In genomic region chr22:26391623-26392022, GRCh38 we compare ENCODE assay signal across 22 cellular contexts. TPM values are rescaled to one million over a fixed set of nuclear protein-coding genes. Genes with fewer than 3 reads are reported as not detected.
DNase-seq lines count a peak whose midpoint lies in the region; ATAC-seq and TF ChIP-seq lines count a peak whose summit lies in the region.
"Had no signal": no experiment of that assay in that cellular context is flagged by ENCODE, and none has a peak within 500 bp of the region (broad histone marks: within the 10 kb centered on the region; RNA-seq: fewer than 3 reads in every experiment).

No MANE protein-coding gene starts in this region.

- peak; percentile 43 for DNase-seq in GM23338 (ENCODE audit: low spot score)
- peak; percentile 87 for DNase-seq in SK-MEL-5 (ENCODE audit: low read depth, low spot score)
- DNase-seq in foreskin melanocyte, result peak; percentile 21
- no peak for DNase-seq in neuronal stem cell (ENCODE audit: low spot score)
- no peak for DNase-seq in DMS53 treated with DMSO at 0.1 percent for 48 hours (lab: John Stamatoyannopoulos, UW; ENCODE audit: unreplicated experiment)
- no peak for DNase-seq in natural killer cell
- DNase-seq in stomach, result no peak
- DNase-seq: AML-193; Caco-2; Calu3; CD4-positive, alpha-beta T cell; CD8-positive, alpha-beta T cell; DMS79; DND-41; EL; GDM1 had no signal

- H3K27ac Mint-ChIP-seq in GM23338 (no peak overlapping the region), natural killer cell (no peak overlapping the region)
- H3K27ac Mint-ChIP-seq: B cell; CD4-positive, alpha-beta T cell; CD8-positive, alpha-beta T cell had no signal

- no CpG with 5 or more reads among the region's 2 CpGs for WGBS in neuronal stem cell (ENCODE audit: extremely low coverage in 2 of 2, insufficient read length in 2 of 2, insufficient replicate concordance in 1 of 2), 2 donors
- WGBS in stomach, 5 donors, result 73 to 79% (median 77%) methylated on average over 2 of the region's 2 CpGs

- H2BK15ac ChIP-seq in neuronal stem cell (ENCODE audit: low read length), result no peak overlapping the region

- H4K20me1 ChIP-seq in GM23338 (replicated peaks; ENCODE audit: insufficient read depth), result no peaks in the 10 kb centered on the region
- H4K20me1 ChIP-seq: BLaER1 treated with 17β-estradiol and CSF1 and Interleukin-3, amounts not matched to agents 10 nM and 100 nM had no signal

- no peak overlapping the region for H3K23ac ChIP-seq in neuronal stem cell (ENCODE audit: low read depth, low read length, poor library complexity)

- H3K4me1 Mint-ChIP-seq in GM23338, result peaks cover 14% of the 10 kb centered on the region
- H3K4me1 Mint-ChIP-seq in natural killer cell, result no peaks in the 10 kb centered on the region
- H3K4me1 Mint-ChIP-seq: B cell had no signal

- H3K27me3 ChIP-seq in GM23338 (ENCODE audit: insufficient read depth) (no peaks in the 10 kb centered on the region), neuronal stem cell (ENCODE audit: control insufficient read depth in 3 of 3, insufficient read depth in 3 of 3, low read depth in 1 of 3, low read length in 3 of 3) (no peaks in the 10 kb centered on the region), stomach (peaks cover 0 to 53% (median 9%) of the 10 kb centered on the region in 3 donors)
- H3K27me3 ChIP-seq: BLaER1 treated with 17β-estradiol and CSF1 and Interleukin-3, amounts not matched to agents 10 nM and 100 nM had no signal

- H3K4me1 ChIP-seq in GM23338 (ENCODE audit: insufficient read depth), result no peaks in the 10 kb centered on the region; the same call in 1 of the 2 replicates
- peaks cover 11 to 13% of the 10 kb centered on the region in 2 donors for H3K4me1 ChIP-seq in neuronal stem cell (ENCODE audit: control insufficient read depth in 2 of 2, insufficient read depth in 1 of 2, low read depth in 1 of 2, low read length in 2 of 2)
- H3K4me1 ChIP-seq in stomach, result no peaks in the 10 kb centered on the region
- H3K4me1 ChIP-seq: A549; BLaER1 treated with 17β-estradiol and CSF1 and Interleukin-3, amounts not matched to agents 10 nM and 100 nM; Caco-2 had no signal

- H3K14ac ChIP-seq in neuronal stem cell (ENCODE audit: low read length), result no peak overlapping the region

- no peak overlapping the region for H4K91ac ChIP-seq in neuronal stem cell (ENCODE audit: low read depth, low read length, poor library complexity)

- H2BK5ac ChIP-seq in neuronal stem cell (ENCODE audit: low read length), result no peak overlapping the region

- H3K18ac ChIP-seq in neuronal stem cell (ENCODE audit: low read length), result peak overlapping the region; percentile 90

- no peak for TF ChIP-seq POLR2A in stomach (IDR thresholded peaks at IDR 0.05)

- H2BK12ac ChIP-seq in neuronal stem cell (ENCODE audit: low read length), result no peak overlapping the region

- no peaks in the 10 kb centered on the region for H3F3A ChIP-seq in GM23338 (replicated peaks; ENCODE audit: low read depth)

- no peaks in the 10 kb centered on the region for H3K79me1 ChIP-seq in neuronal stem cell (ENCODE audit: low read depth, low read length)

- H3K9ac ChIP-seq in neuronal stem cell (ENCODE audit: low read depth, low read length, poor library complexity), result no peak overlapping the region
- H3K9ac ChIP-seq: BLaER1 treated with 17β-estradiol and CSF1 and Interleukin-3, amounts not matched to agents 10 nM and 100 nM had no signal

- intact Hi-C loops in natural killer cell (cut with micrococcal nuclease), result no loop called here
- intact Hi-C loops in stomach (cut with DNase I; ENCODE audit: low total_unique reads), result no loop called here

- TF ChIP-seq CTCF in GM23338 (conservative IDR thresholded peaks at IDR 0.05; ENCODE audit: low read depth in 2 of 2) (no peak), natural killer cell (IDR thresholded peaks at IDR 0.05) (no peak), stomach (IDR thresholded peaks at IDR 0.05) (no peak)

- H3K36me3 ChIP-seq in GM23338 (ENCODE audit: insufficient read depth) (no peaks in the 10 kb centered on the region), neuronal stem cell (replicated peaks in 1 of 2; ENCODE audit: control insufficient read depth in 2 of 2, insufficient read depth in 2 of 2, low read length in 2 of 2) (no peaks in the 10 kb centered on the region), stomach (no peaks in the 10 kb centered on the region)
- H3K36me3 ChIP-seq: BLaER1 treated with 17β-estradiol and CSF1 and Interleukin-3, amounts not matched to agents 10 nM and 100 nM had no signal

- in situ Hi-C loops in SK-MEL-5 (cut with HindIII; ENCODE audit: low pct_unique_long_range_greater_than_20kb, low sequenced_read_pairs), result no loop called here

- H3K79me2 ChIP-seq in GM23338 (replicated peaks; ENCODE audit: insufficient read depth), result no peaks in the 10 kb centered on the region

- H3K27ac ChIP-seq in GM23338 (ENCODE audit: low read depth) (no peak overlapping the region), neuronal stem cell (replicated peaks; ENCODE audit: low read length) (peak overlapping the region; percentile 61), stomach (no peak overlapping the region)
- H3K27ac ChIP-seq: 22Rv1; A549; BLaER1 treated with 17β-estradiol and CSF1 and Interleukin-3, amounts not matched to agents 10 nM and 100 nM; C4-2B had no signal

- H3K9me3 ChIP-seq in neuronal stem cell (replicated peaks in 1 of 2; ENCODE audit: control insufficient read depth in 2 of 2, insufficient read depth in 1 of 2, low read depth in 1 of 2, low read length in 2 of 2) (peaks cover 0 to 5% of the 10 kb centered on the region in 2 donors), stomach (no peaks in the 10 kb centered on the region)
- H3K9me3 ChIP-seq: A549; BLaER1 treated with 17β-estradiol and CSF1 and Interleukin-3, amounts not matched to agents 10 nM and 100 nM; Caco-2 had no signal

- H2AFZ ChIP-seq in GM23338, result peak overlapping the region; percentile 0; the same call in 1 of the 2 replicates
- peak overlapping the region; percentile 24 for H2AFZ ChIP-seq in neuronal stem cell (ENCODE audit: low read length)

- H3K9me2 ChIP-seq in GM23338 (ENCODE audit: insufficient read depth), result 0 out of 2 replicates have a peak, but pooled peaks cover 7% of the 10 kb centered on the region

- H3K27me3 Mint-ChIP-seq in GM23338 (ENCODE audit: insufficient read depth, low read depth, poor library complexity), result peaks cover 6% of the 10 kb centered on the region
- H3K27me3 Mint-ChIP-seq in natural killer cell (ENCODE audit: low read depth in 2 of 2), result peaks cover 12 to 17% of the 10 kb centered on the region in 2 donors

- no peak overlapping the region for H4K8ac ChIP-seq in neuronal stem cell (ENCODE audit: low read depth, low read length)

- H3K36me3 Mint-ChIP-seq in GM23338 (ENCODE audit: low read depth) (no peaks in the 10 kb centered on the region), natural killer cell (no peaks in the 10 kb centered on the region)
- H3K36me3 Mint-ChIP-seq: CD8-positive, alpha-beta T cell had no signal

- H3K4me3 Mint-ChIP-seq in GM23338, result no peak overlapping the region
- no peak overlapping the region for H3K4me3 Mint-ChIP-seq in natural killer cell
- H3K4me3 Mint-ChIP-seq: B cell; CD4-positive, alpha-beta T cell; CD8-positive, alpha-beta T cell had no signal

- H3K4me3 ChIP-seq in GM23338 (no peak overlapping the region), neuronal stem cell (ENCODE audit: low read length in 2 of 2) (no peak overlapping the region), stomach (no peak overlapping the region)
- H3K4me3 ChIP-seq: A549; BLaER1 treated with 17β-estradiol and CSF1 and Interleukin-3, amounts not matched to agents 10 nM and 100 nM; GM12878 had no signal

- no peak for TF ChIP-seq EP300 in stomach (IDR thresholded peaks at IDR 0.05)

- H3K4me2 ChIP-seq in GM23338 (no peak overlapping the region), neuronal stem cell (ENCODE audit: insufficient read depth, low read length, poor library complexity, severe bottlenecking) (no peak overlapping the region)
- H3K4me2 ChIP-seq: A549; BLaER1 treated with 17β-estradiol and CSF1 and Interleukin-3, amounts not matched to agents 10 nM and 100 nM had no signal

- no peak for ATAC-seq in GM23338
- no peak for ATAC-seq in natural killer cell
- ATAC-seq: A549; CD8-positive, alpha-beta T cell; GM12878 had no signal

- no peak overlapping the region for H3K4ac ChIP-seq in neuronal stem cell (ENCODE audit: low read length)

- H2AK5ac ChIP-seq in neuronal stem cell (ENCODE audit: low read depth, low read length), result no peak overlapping the region

- H3K9me3 Mint-ChIP-seq in GM23338 (no peaks in the 10 kb centered on the region; the same call in 2 of the 3 replicates), natural killer cell (no peaks in the 10 kb centered on the region)
- H3K9me3 Mint-ChIP-seq: CD4-positive, alpha-beta T cell; CD8-positive, alpha-beta T cell had no signal

- H2BK120ac ChIP-seq in neuronal stem cell (ENCODE audit: low read depth, low read length), result no peak overlapping the region

TF ChIP-seq in GM23338, 12 proteins besides CTCF, POLR2A, EP300 and RAD21 (continues in another document):
- TF ChIP-seq POLR2AphosphoS5 (IDR thresholded peaks at IDR 0.05; ENCODE audit: low read depth) (no peak), CREB1 (CRISPR knock-in tag; IDR thresholded peaks at IDR 0.05; ENCODE audit: low read depth) (no peak), EZH2phosphoT487 (IDR thresholded peaks at IDR 0.05; ENCODE audit: unreplicated experiment) (no peak), NANOG (IDR thresholded peaks at IDR 0.05; ENCODE audit: borderline replicate concordance) (no peak)

RNA-seq across cellular contexts. Expression of gene ASPHD2, which starts 37.4 kb away (rescaled TPM):
- 9.3 and 10.0 TPM in 2 replicates for total RNA-seq in GM23338 (2014; rRNA removed; shearing (Covaris generic))
- polyA plus RNA-seq in GM23338 (2016; fragmentation: Nextera tagmentation; extraction: Ambion mirVana) (6.0 and 8.3 TPM in 2 replicates), stomach (1 to 10 TPM in 2 of 3 donors, under 1 TPM in 1; 0.93 to 6.0 (median 1.9) TPM)
- total RNA-seq in SK-MEL-5 (2014; rRNA removed; shearing (Covaris generic)), result 3.5 and 3.9 TPM in 2 replicates
- 5.2 and 6.6 TPM in 2 replicates for polyA plus RNA-seq in SK-MEL-5 (2015; cell fraction: cytosol; rRNA removed)
- 1.1 and 1.9 TPM in 2 replicates for polyA plus RNA-seq in SK-MEL-5 (2015; cell fraction: nucleus; rRNA removed)
- 11.5 TPM for polyA plus RNA-seq in neuronal stem cell (2013, experiment 1 of 2)
- polyA plus RNA-seq in neuronal stem cell (2013, experiment 2 of 2), result 11.4 TPM
- total RNA-seq in natural killer cell (1 to 10 TPM; 1.6 to 3.0 (median 1.9) TPM), stomach (10 to 100 TPM in 2 of 5 donors, 1 to 10 TPM in 1, under 1 TPM in 2; 0.45 to 48.4 (median 6.1) TPM)
- total RNA-seq: Caco-2 had no signal

Comparison
In these comparisons a context has a peak if more than half of its experiments do, and no peak if none do; other contexts are left out.
1. DNase-seq: peak in GM23338 (single experiment), SK-MEL-5 (single experiment) and foreskin melanocyte (single experiment); none in neuronal stem cell (single experiment), DMS53 treated with DMSO at 0.1 percent for 48 hours (single experiment), natural killer cell (single experiment) and stomach (single experiment).